Comparison of ENCODE assay signal across 10 cellular contexts in genomic region chr12:105278043-105278697, GRCh38. TPM values are rescaled to one million over a fixed set of nuclear protein-coding genes. Genes with fewer than 3 reads are reported as not detected.
DNase-seq lines count a peak whose midpoint lies in the region; ATAC-seq and TF ChIP-seq lines count a peak whose summit lies in the region.
"Had no signal": no experiment of that assay in that cellular context is flagged by ENCODE, and none has a peak within 500 bp of the region (broad histone marks: within the 10 kb centered on the region; RNA-seq: fewer than 3 reads in every experiment).

No MANE protein-coding gene starts in this region.

- no peak overlapping the region for H2AFZ ChIP-seq in mesenchymal stem cell (ENCODE audit: low read depth, low read length)

- no peak overlapping the region for H3K18ac ChIP-seq in mesenchymal stem cell (ENCODE audit: low read depth in 1 of 2, low read length in 2 of 2)

- H3K4me1 ChIP-seq in foreskin keratinocyte = peaks cover 8% of the 10 kb centered on the region
- H3K4me1 ChIP-seq in thoracic aorta (ENCODE audit: control insufficient read depth in 1 of 2, low read depth in 2 of 2) = peaks cover 0 to 15% of the 10 kb centered on the region in 2 donors
- no peaks in the 10 kb centered on the region for H3K4me1 ChIP-seq in mesenchymal stem cell (ENCODE audit: control insufficient read depth, insufficient read depth, low read depth, low read length)

- H2BK15ac ChIP-seq in mesenchymal stem cell (ENCODE audit: low read depth, poor library complexity, severe bottlenecking) = no peak overlapping the region

- H3K4ac ChIP-seq in mesenchymal stem cell (ENCODE audit: low read depth in 1 of 2, low read length in 2 of 2) = no peak overlapping the region

- no peak overlapping the region for H2BK120ac ChIP-seq in mesenchymal stem cell (ENCODE audit: low read depth, low read length)

- H2BK5ac ChIP-seq in mesenchymal stem cell (ENCODE audit: low read depth, low read length, poor library complexity, severe bottlenecking) = no peak overlapping the region

- peak; percentile 65 for ATAC-seq in foreskin keratinocyte
- ATAC-seq in thoracic aorta (ENCODE audit: insufficient number of reproducible peaks, low FRiP score, low read depth) = no peak

- no peak overlapping the region for H3K14ac ChIP-seq in mesenchymal stem cell (ENCODE audit: low read length in 2 of 2)

- no peaks in the 10 kb centered on the region for H3K36me3 ChIP-seq in thoracic aorta
- H3K36me3 ChIP-seq in mesenchymal stem cell (ENCODE audit: control insufficient read depth in 1 of 2, insufficient read depth in 2 of 2, low read depth in 1 of 2, low read length in 2 of 2) = no peaks in the 10 kb centered on the region

- no peak overlapping the region for H2AK5ac ChIP-seq in mesenchymal stem cell (ENCODE audit: low read length, severe bottlenecking)

- WGBS in mesenchymal stem cell = 81% methylated on average over 3 of the region's 4 CpGs

- H3K4me3 ChIP-seq in thoracic aorta (no peak overlapping the region), mesenchymal stem cell (ENCODE audit: insufficient read depth in 1 of 2, low read depth in 1 of 2, low read length in 2 of 2) (no peak overlapping the region)

- no peak overlapping the region for H3K27ac ChIP-seq in foreskin keratinocyte
- H3K27ac ChIP-seq in thoracic aorta = peak overlapping the region in 1 of 2 donors; percentile 21
- no peak overlapping the region for H3K27ac ChIP-seq in mesenchymal stem cell (ENCODE audit: low read length, poor library complexity, severe bottlenecking)

- H3K27me3 ChIP-seq in foreskin keratinocyte (no peaks in the 10 kb centered on the region), thoracic aorta (replicated peaks; ENCODE audit: insufficient read depth) (no peaks in the 10 kb centered on the region), mesenchymal stem cell (ENCODE audit: control insufficient read depth in 1 of 2, insufficient read depth in 1 of 2, low read length in 2 of 2) (no peaks in the 10 kb centered on the region)

- TF ChIP-seq CTCF in foreskin keratinocyte (conservative IDR thresholded peaks at IDR 0.05) (peak; percentile 31), thoracic aorta (IDR thresholded peaks at IDR 0.05) (peak; percentile 61)

- H3K9ac ChIP-seq in mesenchymal stem cell (ENCODE audit: low read length) = no peak overlapping the region

- H3K9me3 ChIP-seq in thoracic aorta (no peaks in the 10 kb centered on the region), mesenchymal stem cell (ENCODE audit: control insufficient read depth, low read length) (no peaks in the 10 kb centered on the region)

- H3K23ac ChIP-seq in mesenchymal stem cell (ENCODE audit: low read length in 2 of 2) = no peak overlapping the region

- H3K79me1 ChIP-seq in mesenchymal stem cell (replicated peaks; ENCODE audit: low read length, poor library complexity, severe bottlenecking) = no peaks in the 10 kb centered on the region

- intact Hi-C loops in posterior vena cava (cut with DNase I) = no loop called here

- DNase-seq in DMS 273 (lab: John Stamatoyannopoulos, UW; ENCODE audit: unreplicated experiment) (peak; percentile 20), DMS 273 treated with DMSO at 0.1 percent for 48 hours (lab: John Stamatoyannopoulos, UW) (no peak), SK-N-DZ (ENCODE audit: low spot score) (peak; percentile 12), foreskin keratinocyte (no peak), thoracic aorta (ENCODE audit: low spot score) (no peak), LoVo (ENCODE audit: low spot score) (no peak), posterior vena cava (ENCODE audit: low spot score) (no peak), mesenchymal stem cell (no peak)
- DNase-seq: 8988T; stimulated activated CD4-positive, alpha-beta T cell treated with anti-CD3 and anti-CD28 coated beads, Interleukin-15, amount 100 ng/mL, for 24 hours had no signal

- H3K4me2 ChIP-seq in mesenchymal stem cell (ENCODE audit: low read length, poor library complexity, severe bottlenecking) = no peak overlapping the region

- no peak overlapping the region for H2BK12ac ChIP-seq in mesenchymal stem cell (ENCODE audit: low read length in 2 of 2)

- H4K91ac ChIP-seq in mesenchymal stem cell (ENCODE audit: low read length) = no peak overlapping the region

- H4K8ac ChIP-seq in mesenchymal stem cell (ENCODE audit: low read length) = no peak overlapping the region

RNA-seq across cellular contexts. Expression of gene APPL2, which starts 42.2 kb away (rescaled TPM):
- 33.2 and 37.8 TPM in 2 replicates for polyA plus RNA-seq in SK-N-DZ (2014; cell fraction: cytosol; rRNA removed)
- 40.6 and 68.8 TPM in 2 replicates for polyA plus RNA-seq in SK-N-DZ (2014; cell fraction: nucleus; rRNA removed)
- total RNA-seq in foreskin keratinocyte = 23.3 and 31.2 TPM in 2 replicates
- 10.9 and 12.0 TPM in 2 replicates for polyA plus RNA-seq in foreskin keratinocyte
- total RNA-seq in thoracic aorta = 10 to 100 TPM; 38.2 to 60.9 TPM
- total RNA-seq in posterior vena cava = 10 to 100 TPM; 40.3 to 41.2 TPM
- polyA plus RNA-seq in mesenchymal stem cell (2013, experiment 1 of 2) = 14.5 TPM
- 16.6 TPM for polyA plus RNA-seq in mesenchymal stem cell (2013, experiment 2 of 2)

RNA-seq across cellular contexts. Expression of gene C12orf75, which starts 52.3 kb away (rescaled TPM):
- polyA plus RNA-seq in SK-N-DZ (2014; cell fraction: cytosol; rRNA removed) = 55.9 and 57.1 TPM in 2 replicates
- 39.7 and 41.7 TPM in 2 replicates for polyA plus RNA-seq in SK-N-DZ (2014; cell fraction: nucleus; rRNA removed)
- total RNA-seq in foreskin keratinocyte = 149 and 164 TPM in 2 replicates
- polyA plus RNA-seq in foreskin keratinocyte = 153 and 156 TPM in 2 replicates
- 10 to 100 TPM; 80.4 to 91.9 TPM for total RNA-seq in thoracic aorta
- total RNA-seq in posterior vena cava = 100 to 1,000 TPM; 120 to 138 TPM
- 22.0 TPM for polyA plus RNA-seq in mesenchymal stem cell (2013, experiment 1 of 2)
- polyA plus RNA-seq in mesenchymal stem cell (2013, experiment 2 of 2) = 21.5 TPM

Comparison
In these comparisons a context has a peak if more than half of its experiments do, and no peak if none do; other contexts are left out.
1. DNase-seq: peak in DMS 273 (single experiment) and SK-N-DZ (single experiment); none in DMS 273 treated with DMSO at 0.1 percent for 48 hours (single experiment), foreskin keratinocyte (0 of 2), thoracic aorta (single experiment), LoVo (single experiment), posterior vena cava (single experiment) and mesenchymal stem cell (single experiment).